Comparison of ENCODE assay signal across 8 cellular contexts in genomic region chr3:192831111-192831644, GRCh38.
DNase-seq lines count a peak whose midpoint lies in the region; ATAC-seq, FAIRE-seq and TF ChIP-seq lines count a peak whose summit lies in the region.

No MANE protein-coding gene starts in this region.

- no peak for FAIRE-seq in HepG2 (lab: Jason Lieb, UNC)

- H3K36me3 Mint-ChIP-seq in glutamatergic neuron (ENCODE audit: unreplicated experiment): no peaks in the 10 kb centered on the region
- H3K36me3 Mint-ChIP-seq in stimulated activated naive B cell treated with anti-CD40 and anti-IgM and Interleukin-4, amounts not matched to agents 10 μg/mL and 1 μg/mL and 100 μg/mL, for 72 hours: no peaks in the 10 kb centered on the region

- H3K4me1 ChIP-seq in RWPE2 (ENCODE audit: insufficient read depth, poor library complexity, severe bottlenecking) (peaks cover 48% of the 10 kb centered on the region), HepG2 (ENCODE audit: insufficient read depth, low read length) (no peaks in the 10 kb centered on the region), colonic mucosa (no peaks in the 10 kb centered on the region)

- peaks cover 17% of the 10 kb centered on the region for H3K27me3 Mint-ChIP-seq in glutamatergic neuron (ENCODE audit: unreplicated experiment)
- peaks cover 4 to 26% of the 10 kb centered on the region in 2 donors for H3K27me3 Mint-ChIP-seq in stimulated activated naive B cell treated with anti-CD40 and anti-IgM and Interleukin-4, amounts not matched to agents 10 μg/mL and 1 μg/mL and 100 μg/mL, for 72 hours

- no peak for TF ChIP-seq CTCF in RWPE2 (IDR thresholded peaks at IDR 0.05; ENCODE audit: poor library complexity, severe bottlenecking)
- TF ChIP-seq CTCF in glutamatergic neuron (IDR thresholded peaks at IDR 0.05; ENCODE audit: partially characterized antibody, unreplicated experiment): no peak
- no peak for TF ChIP-seq CTCF in HepG2 (CRISPR knock-in tag; IDR thresholded peaks at IDR 0.05)
- no peak for TF ChIP-seq CTCF in colonic mucosa (IDR thresholded peaks at IDR 0.05)

- BruUV-seq in HepG2 (replicated peaks; lab: Mats Ljungman, UMichigan): no TSS peak

- CTCF ChIA-PET in HepG2 (lab: Yijun Ruan, JAX; ENCODE audit: low intra/inter-chr PET ratio, low total read pairs): no interaction called here

- TF ChIP-seq EP300 in HepG2 (IDR thresholded peaks at IDR 0.05; ENCODE audit: low read depth in 2 of 2, low read length in 2 of 2): no peak
- TF ChIP-seq EP300 in HepG2 (CRISPR knock-in tag; IDR thresholded peaks at IDR 0.05; ENCODE audit: borderline replicate concordance): no peak

- intact Hi-C loops in HepG2 (cut with micrococcal nuclease; ENCODE audit: unreplicated experiment) (no loop called here), colonic mucosa (cut with DNase I) (no loop called here)

- ATAC-seq in GM21576 (IDR thresholded peaks at IDR 0.05; ENCODE audit: unreplicated experiment) (peak; percentile 37), RWPE2 (ENCODE audit: low read depth) (peak; percentile 43; the same call in 1 of the 3 replicates), HepG2 (no peak)
- ATAC-seq in stimulated activated naive B cell treated with anti-CD40 and anti-IgM and Interleukin-4, amounts not matched to agents 10 μg/mL and 1 μg/mL and 100 μg/mL, for 72 hours (replicated peaks): no peak

- no peak overlapping the region for H2AFZ ChIP-seq in HepG2 (ENCODE audit: low read length)

- peak; percentile 89 for DNase-seq in GM04503 (ENCODE audit: low read depth)
- no peak for DNase-seq in RWPE2 (ENCODE audit: low spot score)
- DNase-seq in glutamatergic neuron: no peak
- no peak for DNase-seq in HepG2 (ENCODE audit: low spot score)
- DNase-seq in colonic mucosa: no peak
- no peak for DNase-seq in stimulated activated naive B cell treated with anti-CD40 and anti-IgM and Interleukin-4, amounts not matched to agents 10 μg/mL and 1 μg/mL and 100 μg/mL, for 72 hours
- no peak for DNase-seq in NCI-H1436 treated with DMSO at 0.1 percent for 48 hours (lab: John Stamatoyannopoulos, UW)

- H3K4me1 Mint-ChIP-seq in glutamatergic neuron (ENCODE audit: low read depth, unreplicated experiment): peaks cover 66% of the 10 kb centered on the region
- no peaks in the 10 kb centered on the region for H3K4me1 Mint-ChIP-seq in stimulated activated naive B cell treated with anti-CD40 and anti-IgM and Interleukin-4, amounts not matched to agents 10 μg/mL and 1 μg/mL and 100 μg/mL, for 72 hours

- H3K36me3 ChIP-seq in RWPE2 (ENCODE audit: low read depth): no peaks in the 10 kb centered on the region
- H3K36me3 ChIP-seq in HepG2 (replicated peaks in 1 of 2; ENCODE audit: control insufficient read depth in 1 of 2, insufficient read depth in 2 of 2, low read length in 2 of 2): no peaks in the 10 kb centered on the region
- no peaks in the 10 kb centered on the region for H3K36me3 ChIP-seq in colonic mucosa

- TF ChIP-seq RAD21 in HepG2 (CRISPR knock-in tag; IDR thresholded peaks at IDR 0.05): no peak

- no peaks in the 10 kb centered on the region for H3K9me3 ChIP-seq in RWPE2 (ENCODE audit: severe bottlenecking)
- H3K9me3 ChIP-seq in HepG2 (ENCODE audit: low read length): no peaks in the 10 kb centered on the region
- no peaks in the 10 kb centered on the region for H3K9me3 ChIP-seq in colonic mucosa

- H3K27ac ChIP-seq in RWPE2 (ENCODE audit: poor library complexity, severe bottlenecking) (peak overlapping the region; percentile 11), HepG2 (ENCODE audit: extremely low read length, insufficient read depth, low read length) (no peak overlapping the region), colonic mucosa (no peak overlapping the region)

- H3K27me3 ChIP-seq in RWPE2 (ENCODE audit: insufficient read depth, poor library complexity, severe bottlenecking) (no peaks in the 10 kb centered on the region), HepG2 (ENCODE audit: control insufficient read depth in 1 of 2, insufficient read depth in 2 of 2, low read length in 2 of 2) (no peaks in the 10 kb centered on the region), colonic mucosa (no peaks in the 10 kb centered on the region)

- H3K4me3 ChIP-seq in RWPE2 (ENCODE audit: severe bottlenecking) (no peak overlapping the region), HepG2 (replicated peaks in 1 of 3; ENCODE audit: insufficient read depth in 1 of 3, low read depth in 2 of 3, low read length in 3 of 3) (no peak overlapping the region), colonic mucosa (no peak overlapping the region)

- H3K79me2 ChIP-seq in HepG2 (ENCODE audit: insufficient read depth, low read length): no peaks in the 10 kb centered on the region

- peak overlapping the region; percentile 71 for H3K4me3 Mint-ChIP-seq in glutamatergic neuron (ENCODE audit: unreplicated experiment)
- H3K4me3 Mint-ChIP-seq in stimulated activated naive B cell treated with anti-CD40 and anti-IgM and Interleukin-4, amounts not matched to agents 10 μg/mL and 1 μg/mL and 100 μg/mL, for 72 hours: no peak overlapping the region

- no peak overlapping the region for H3K4me2 ChIP-seq in HepG2 (ENCODE audit: low read depth, low read length)

- H4K20me1 ChIP-seq in HepG2 (ENCODE audit: insufficient read depth, low read length): no peaks in the 10 kb centered on the region

- POLR2A ChIA-PET in HepG2 (lab: Yijun Ruan, JAX): no interaction called here

- WGBS in HepG2 (ENCODE audit: low lambda C conversion rate): 78% methylated on average over 6 of the region's 6 CpGs

- no peak for TF ChIP-seq POLR2A in HepG2 (IDR thresholded peaks at IDR 0.05; ENCODE audit: insufficient read depth in 1 of 2, low read depth in 2 of 2, low read length in 2 of 2)

- no peak overlapping the region for H3K9ac ChIP-seq in HepG2 (ENCODE audit: insufficient read depth, low read depth, low read length)
- H3K9ac ChIP-seq in colonic mucosa (ENCODE audit: low read depth in 2 of 2, low read length in 2 of 2): no peak overlapping the region

- peak overlapping the region; percentile 98 for H3K27ac Mint-ChIP-seq in glutamatergic neuron (ENCODE audit: unreplicated experiment)
- H3K27ac Mint-ChIP-seq in stimulated activated naive B cell treated with anti-CD40 and anti-IgM and Interleukin-4, amounts not matched to agents 10 μg/mL and 1 μg/mL and 100 μg/mL, for 72 hours: no peak overlapping the region

- H3K9me3 Mint-ChIP-seq in glutamatergic neuron (ENCODE audit: unreplicated experiment): peaks cover 24% of the 10 kb centered on the region
- H3K9me3 Mint-ChIP-seq in stimulated activated naive B cell treated with anti-CD40 and anti-IgM and Interleukin-4, amounts not matched to agents 10 μg/mL and 1 μg/mL and 100 μg/mL, for 72 hours: peaks cover 0 to 8% of the 10 kb centered on the region in 2 donors

- in situ Hi-C loops in HepG2 (cut with HindIII; ENCODE audit: extremely low pct_ligation_motif_present, low pct_unique_long_range_greater_than_20kb): no loop called here

TF ChIP-seq in HepG2, 621 proteins besides CTCF, POLR2A, EP300 and RAD21:
- TF ChIP-seq GLI4 (CRISPR knock-in tag; IDR thresholded peaks at IDR 0.05; ENCODE audit: borderline replicate concordance) (no peak), ZNF546 (CRISPR knock-in tag; conservative IDR thresholded peaks at IDR 0.05) (no peak), CCAR2 (optimal IDR thresholded peaks at IDR 0.05; ENCODE audit: low read depth, low read length) (no peak), JUNB (CRISPR knock-in tag; IDR thresholded peaks at IDR 0.05; ENCODE audit: borderline replicate concordance) (no peak)

Comparison
In these comparisons a context has a peak if more than half of its experiments do, and no peak if none do; other contexts are left out.
1. ATAC-seq: peak in GM21576 (single experiment) and RWPE2 (single experiment); none in HepG2 (single experiment) and stimulated activated naive B cell treated with anti-CD40 and anti-IgM and Interleukin-4, amounts not matched to agents 10 μg/mL and 1 μg/mL and 100 μg/mL, for 72 hours (0 of 2).